In genomic region chr5:113663879-113664278, GRCh38 we compare ENCODE assay signal across 8 cellular contexts.
DNase-seq lines count a peak whose midpoint lies in the region; ATAC-seq and TF ChIP-seq lines count a peak whose summit lies in the region.

No MANE protein-coding gene starts in this region.

- H3K9ac ChIP-seq in SK-N-SH, result no peak overlapping the region

- peak; percentile 60 for TF ChIP-seq CTCF in SK-N-SH (IDR thresholded peaks at IDR 0.05)

- H4K20me1 ChIP-seq in SK-N-SH (ENCODE audit: insufficient read depth), result no peaks in the 10 kb centered on the region

- no peaks in the 10 kb centered on the region for H3K27me3 ChIP-seq in SK-N-SH (ENCODE audit: insufficient read depth)

- WGBS in SK-N-SH (ENCODE audit: low lambda C conversion rate), result 1% methylated on average over 4 of the region's 4 CpGs

- no peaks in the 10 kb centered on the region for H3K36me3 ChIP-seq in SK-N-SH (replicated peaks in 1 of 2; ENCODE audit: control insufficient read depth in 1 of 2, insufficient read depth in 2 of 2, low read length in 1 of 2)

- POLR2A ChIA-PET in SK-N-SH (lab: Yijun Ruan, JAX), result no interaction called here

- CTCF ChIA-PET in SK-N-SH (lab: Yijun Ruan, JAX), result interaction anchor here (0.5 to 4.7 kb wide), 14 partner anchors 9 to 785 kb away, joined by 3 to 68 read pairs (median 5); no protein-coding TSS in a partner anchor

- TF ChIP-seq POLR2A in erythroblast (IDR thresholded peaks at IDR 0.05; ENCODE audit: low read length), result no peak

- no peak for TF ChIP-seq EP300 in SK-N-SH (IDR thresholded peaks at IDR 0.05; ENCODE audit: borderline replicate concordance in 1 of 2, low read depth in 1 of 2, low read length in 1 of 2)

- no peaks in the 10 kb centered on the region for H3K79me2 ChIP-seq in SK-N-SH (ENCODE audit: insufficient read depth)

- peak; percentile 42 for TF ChIP-seq RAD21 in SK-N-SH (IDR thresholded peaks at IDR 0.05; ENCODE audit: low read length)

- ATAC-seq in HG02798 (IDR thresholded peaks at IDR 0.05; ENCODE audit: poor library complexity, unreplicated experiment) (peak; percentile 46), GM21528 (IDR thresholded peaks at IDR 0.05; ENCODE audit: low FRiP score, unreplicated experiment) (no peak)

- no peak overlapping the region for H3K4me2 ChIP-seq in SK-N-SH

- no peak overlapping the region for H3K27ac ChIP-seq in SK-N-SH (ENCODE audit: low read depth in 2 of 2, low read length in 1 of 2)

- H3K9me3 ChIP-seq in SK-N-SH, result no peaks in the 10 kb centered on the region

- no peak overlapping the region for H2AFZ ChIP-seq in SK-N-SH (ENCODE audit: low read depth)

- DNase-seq in NCI-H2171 (lab: John Stamatoyannopoulos, UW) (peak; percentile 12), NCI-H2171 treated with DMSO at 0.1 percent for 48 hours (lab: John Stamatoyannopoulos, UW) (no peak), SK-N-SH (peak; percentile 15), erythroblast (lab: John Stamatoyannopoulos, UW) (peak; percentile 34 to 51), middle frontal gyrus (ENCODE audit: extremely low spot score, low spot score) (no peak)
- DNase-seq in stimulated activated CD4-positive, alpha-beta T cell treated with anti-CD3 and anti-CD28 coated beads, Interleukin-4, amount 100 ng/mL, for 48 hours (ENCODE audit: low read depth in 2 of 2), result peak; percentile 11 to 18

- no peaks in the 10 kb centered on the region for H3K9me2 ChIP-seq in SK-N-SH

- no peak overlapping the region for H3K4me3 ChIP-seq in SK-N-SH (ENCODE audit: low read depth in 2 of 2, low read length in 1 of 2)

- no peaks in the 10 kb centered on the region for H3K4me1 ChIP-seq in SK-N-SH (ENCODE audit: control insufficient read depth in 1 of 2, insufficient read depth in 2 of 2, low read depth in 1 of 2, low read length in 1 of 2)

- H3F3A ChIP-seq in SK-N-SH (replicated peaks; ENCODE audit: insufficient read depth), result no peaks in the 10 kb centered on the region

TF ChIP-seq in SK-N-SH, 30 proteins besides CTCF, POLR2A, EP300 and RAD21:
- TF ChIP-seq POLR2AphosphoS5 (IDR thresholded peaks at IDR 0.05; ENCODE audit: low read depth, low read length), result no peak
- no peak for TF ChIP-seq GATA2 (CRISPR knock-in tag; IDR thresholded peaks at IDR 0.05)
- peak; percentile 67 for TF ChIP-seq NFIC (IDR thresholded peaks at IDR 0.05; ENCODE audit: borderline replicate concordance)
- no peak for TF ChIP-seq RCOR1 (IDR thresholded peaks at IDR 0.05; ENCODE audit: low read length)
- TF ChIP-seq SMC3 (IDR thresholded peaks at IDR 0.05; ENCODE audit: low read depth, low read length), result peak; percentile 39
- TF ChIP-seq EZH2phosphoT487 (IDR thresholded peaks at IDR 0.05; ENCODE audit: borderline replicate concordance, low read depth), result no peak

Comparison
In these comparisons a context has a peak if more than half of its experiments do, and no peak if none do; other contexts are left out.
1. DNase-seq: peak in NCI-H2171 (single experiment), SK-N-SH (single experiment), erythroblast (2 of 2) and stimulated activated CD4-positive, alpha-beta T cell treated with anti-CD3 and anti-CD28 coated beads, Interleukin-4, amount 100 ng/mL, for 48 hours (2 of 2); none in NCI-H2171 treated with DMSO at 0.1 percent for 48 hours (single experiment) and middle frontal gyrus (single experiment).